Comparison of ENCODE assay signal across 9 cellular contexts in the genomic region with DNA sequence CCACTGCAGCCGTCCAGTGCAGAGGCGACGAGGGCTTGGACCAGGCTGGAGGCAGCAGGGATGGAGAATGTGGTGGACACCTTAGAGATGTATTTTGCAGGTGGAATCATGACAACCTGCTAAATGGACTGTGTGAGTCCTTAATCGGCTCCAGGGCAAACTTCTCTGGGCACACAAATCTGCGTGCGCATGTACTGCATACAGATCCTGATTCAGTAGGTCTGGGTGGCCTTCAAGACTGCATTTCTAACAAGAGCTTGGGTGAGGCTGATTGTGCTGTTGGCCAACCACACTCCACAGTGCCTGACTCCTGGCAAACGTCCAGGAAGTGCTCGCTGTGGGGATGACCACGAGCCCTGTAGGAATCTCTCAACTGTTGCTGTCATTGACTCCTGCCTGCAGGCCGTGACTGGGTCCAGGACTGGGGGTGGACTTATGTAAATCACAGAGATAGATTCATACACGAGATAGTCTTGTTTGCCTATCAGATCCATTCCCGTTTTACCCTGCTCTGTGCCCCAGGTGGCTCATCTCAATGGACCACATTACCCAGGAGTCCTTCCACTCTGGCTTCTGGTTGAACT. TPM values are rescaled to one million over a fixed set of nuclear protein-coding genes. Genes with fewer than 3 reads are reported as not detected.
A peak's percentile ranks its signal among the peaks of the same experiment; 100 is the strongest.
DNase-seq lines count a peak whose midpoint lies in the region; ATAC-seq and TF ChIP-seq lines count a peak whose summit lies in the region.
"Had no signal": no experiment of that assay in that cellular context is flagged by ENCODE, and none has a peak within 500 bp of the region (broad histone marks: within the 10 kb centered on the region; RNA-seq: fewer than 3 reads in every experiment).

No MANE protein-coding gene starts in this region.

- H3K18ac ChIP-seq in IMR-90 (ENCODE audit: low read depth, low read length) = peak overlapping the region; percentile 6; the same call in 1 of the 2 replicates

- peak overlapping the region; percentile 23; the same call in 1 of the 2 replicates for H2AK5ac ChIP-seq in IMR-90 (ENCODE audit: low read depth, low read length)

- H2AFZ ChIP-seq in IMR-90 (replicated peaks; ENCODE audit: low read length, poor library complexity) = no peak overlapping the region

- peak overlapping the region; percentile 33 for H2AK9ac ChIP-seq in IMR-90 (replicated peaks; ENCODE audit: low read depth, low read length, poor library complexity)

- H3K14ac ChIP-seq in IMR-90 (replicated peaks; ENCODE audit: low read depth, low read length) = peak overlapping the region; percentile 64

- TF ChIP-seq POLR2A in IMR-90 (IDR thresholded peaks at IDR 0.05; ENCODE audit: low read depth, low read length) (no peak), testis (IDR thresholded peaks at IDR 0.05) (no peak)

- peaks cover 33% of the 10 kb centered on the region for H3K36me3 ChIP-seq in IMR-90 (ENCODE audit: control insufficient read depth, insufficient read depth, low read length)
- no peaks in the 10 kb centered on the region for H3K36me3 ChIP-seq in kidney epithelial cell (ENCODE audit: control insufficient read depth, insufficient read depth, low read length)
- H3K36me3 ChIP-seq in testis (ENCODE audit: low read depth, missing control alignments) = no peaks in the 10 kb centered on the region

- H2BK15ac ChIP-seq in IMR-90 (ENCODE audit: low read depth, low read length) = no peak overlapping the region

- TF ChIP-seq CTCF in IMR-90 (conservative IDR thresholded peaks at IDR 0.05; ENCODE audit: low read depth, low read length) (no peak), astrocyte of the spinal cord (IDR thresholded peaks at IDR 0.05; ENCODE audit: low read depth, low read length) (no peak), kidney epithelial cell (IDR thresholded peaks at IDR 0.05; ENCODE audit: insufficient read depth, low read length, poor library complexity, severe bottlenecking) (no peak), testis (IDR thresholded peaks at IDR 0.05) (no peak)

- H3K79me1 ChIP-seq in IMR-90 (ENCODE audit: low read depth in 1 of 2, low read length in 2 of 2) = peaks cover 62 to 95% of the 10 kb centered on the region in 2 experiments

- no peaks in the 10 kb centered on the region for H3K27me3 ChIP-seq in IMR-90 (ENCODE audit: control insufficient read depth, insufficient read depth, low read length)
- no peaks in the 10 kb centered on the region for H3K27me3 ChIP-seq in kidney epithelial cell (ENCODE audit: control insufficient read depth, insufficient read depth, low read length)
- H3K27me3 ChIP-seq in testis = no peaks in the 10 kb centered on the region

- H3K4me3 ChIP-seq in IMR-90 (ENCODE audit: insufficient read depth, low read depth, low read length) (no peak overlapping the region), astrocyte of the spinal cord (ENCODE audit: low read depth, low read length) (no peak overlapping the region), kidney epithelial cell (ENCODE audit: low read depth, low read length) (no peak overlapping the region), testis (no peak overlapping the region)

- H3K4me1 ChIP-seq in IMR-90 (ENCODE audit: control insufficient read depth, insufficient read depth, low read length) (peaks cover 73% of the 10 kb centered on the region), testis (peaks cover 44% of the 10 kb centered on the region)

- WGBS in IMR-90 (ENCODE audit: extremely low coverage in 2 of 2, insufficient read length in 1 of 2), 2 experiments = 88% methylated on average over 6 of the region's 12 CpGs; no CpG with 5 or more reads in 1 of the 2 experiments
- WGBS in testis, 2 donors = 61 to 71% methylated on average over 12 of the region's 12 CpGs

- no TSS peak for BruUV-seq in IMR-90 (replicated peaks; lab: Mats Ljungman, UMichigan)

- H3K9me3 ChIP-seq in IMR-90 (ENCODE audit: control insufficient read depth, insufficient read depth, low read length) (no peaks in the 10 kb centered on the region), testis (no peaks in the 10 kb centered on the region)

- H3K56ac ChIP-seq in IMR-90 (ENCODE audit: extremely low read depth, insufficient read depth, low read length) = no peak overlapping the region

- H3K27ac ChIP-seq in IMR-90 (ENCODE audit: insufficient read depth, low read length) = no peak overlapping the region
- H3K27ac ChIP-seq in testis = no peak overlapping the region

- in situ Hi-C loops in IMR-90 (cut with MboI; ENCODE audit: low sequenced_read_pairs) (no loop called here), astrocyte of the spinal cord (cut with HindIII; ENCODE audit: low sequenced_read_pairs) (no loop called here)

- POLR2A ChIA-PET in IMR-90 (lab: Charles Lee; ENCODE audit: unreplicated experiment) = no interaction called here

- H4K91ac ChIP-seq in IMR-90 (ENCODE audit: insufficient read depth, low read depth, low read length) = peak overlapping the region; percentile 43; the same call in 1 of the 2 replicates

- DNase-seq in IMR-90 = peak; percentile 76
- peak; percentile 68 for DNase-seq in astrocyte of the spinal cord (ENCODE audit: low read depth, low spot score)
- DNase-seq in kidney epithelial cell (ENCODE audit: low read depth) = peak; percentile 51
- peak; percentile 54 for DNase-seq in testis
- DNase-seq in activated naive CD4-positive, alpha-beta T cell (lab: John Stamatoyannopoulos, UW) = no peak
- DNase-seq in globus pallidus (ENCODE audit: low spot score) = no peak
- DNase-seq: NCI-H1436 had no signal

- H3K9me1 ChIP-seq in IMR-90 (ENCODE audit: insufficient read depth, low read length) = peaks cover 61% of the 10 kb centered on the region

- intact Hi-C loops in IMR-90 (cut with micrococcal nuclease) (no loop called here), testis (cut with DNase I; ENCODE audit: low total_unique reads) (no loop called here)

- CTCF ChIA-PET in IMR-90 (lab: Yijun Ruan, JAX) = interaction anchor here (1.0 to 1.5 kb wide), 2 partner anchors 27 to 33 kb away, joined by 3 read pairs; partner anchors contain the start of gene JDP2

- H4K20me1 ChIP-seq in IMR-90 (ENCODE audit: insufficient read depth, low read length) = peaks cover 97% of the 10 kb centered on the region

- dilution Hi-C loops in IMR-90 (cut with HindIII; ENCODE audit: low sequenced_read_pairs, unreplicated experiment) = no loop called here

- H2BK120ac ChIP-seq in IMR-90 (ENCODE audit: low read depth, low read length) = no peak overlapping the region

- peak overlapping the region; percentile 37 for H3K4ac ChIP-seq in IMR-90 (ENCODE audit: low read depth, low read length)

- no peak overlapping the region for H3K9ac ChIP-seq in IMR-90 (ENCODE audit: low read depth, low read length)

- no peak overlapping the region for H4K5ac ChIP-seq in IMR-90 (ENCODE audit: low read depth, low read length)

- H3K4me2 ChIP-seq in IMR-90 (ENCODE audit: low read depth, low read length) = no peak overlapping the region

- ATAC-seq in IMR-90 (ENCODE audit: low read depth) (peak; percentile 2; the same call in 1 of the 2 replicates), GM19397 (IDR thresholded peaks at IDR 0.05; ENCODE audit: unreplicated experiment) (no peak), HG02852 (IDR thresholded peaks at IDR 0.05; ENCODE audit: unreplicated experiment) (no peak)

- no peak overlapping the region for H2BK20ac ChIP-seq in IMR-90 (ENCODE audit: low read depth, low read length)

- no peak for TF ChIP-seq RAD21 in IMR-90 (IDR thresholded peaks at IDR 0.05; ENCODE audit: low read length)

- H2BK5ac ChIP-seq in IMR-90 (ENCODE audit: low read depth, low read length, poor library complexity, severe bottlenecking) = peak overlapping the region; percentile 6

- H3K23ac ChIP-seq in IMR-90 (ENCODE audit: low read depth, low read length) = peak overlapping the region; percentile 48

- H4K8ac ChIP-seq in IMR-90 (ENCODE audit: low read depth in 2 of 2, low read length in 2 of 2) = no peak overlapping the region

TF ChIP-seq in IMR-90, 13 proteins besides CTCF, POLR2A, EP300 and RAD21:
- TF ChIP-seq USF2 (IDR thresholded peaks at IDR 0.05; ENCODE audit: low read depth, low read length) (peak; percentile 20; the same call in 1 of the 2 replicates), SMC3 (IDR thresholded peaks at IDR 0.05; ENCODE audit: low read depth, low read length) (no peak), RFX5 (IDR thresholded peaks at IDR 0.05; ENCODE audit: low read depth, low read length) (no peak), CHD1 (IDR thresholded peaks at IDR 0.05; ENCODE audit: low read depth, low read length) (no peak), MXI1 (IDR thresholded peaks at IDR 0.05; ENCODE audit: borderline replicate concordance, low read depth, low read length) (peak; percentile 59; the same call in 1 of the 2 replicates)

RNA-seq across cellular contexts. Expression of gene JDP2, which starts 27.2 kb away (rescaled TPM):
- total RNA-seq in IMR-90 (2012; rRNA removed) (35.7 and 38.9 TPM in 2 replicates), kidney epithelial cell (41.5 and 43.5 TPM in 2 replicates), testis (10 to 100 TPM; 10.7 to 19.0 TPM)
- polyA plus RNA-seq in IMR-90 (2012; rRNA removed) (38.4 and 39.7 TPM in 2 replicates), testis (ENCODE audit: insufficient read depth, low read depth, low replicate concordance) (14.0 TPM)
- polyA plus RNA-seq in IMR-90 (2012; cell fraction: cytosol; rRNA removed) = 47.8 and 52.8 TPM in 2 replicates
- polyA plus RNA-seq in IMR-90 (2012; cell fraction: nucleus; rRNA removed; ENCODE audit: low replicate concordance) = 18.7 and 32.8 TPM in 2 replicates

Comparison
In these comparisons a context has a peak if more than half of its experiments do, and no peak if none do; other contexts are left out.
1. DNase-seq: peak in IMR-90 (single experiment), astrocyte of the spinal cord (single experiment), kidney epithelial cell (single experiment) and testis (single experiment); none in activated naive CD4-positive, alpha-beta T cell (0 of 4) and globus pallidus (single experiment).